3 cellular contexts compared by ENCODE assay signal in genomic region chr6:83593395-83593785, GRCh38.
TF ChIP-seq lines count a peak whose summit lies in the region.

No MANE protein-coding gene starts in this region.

TF ChIP-seq in SK-N-SH, 30 proteins besides CTCF, POLR2A, EP300 and RAD21 (continued from another document):
- TF ChIP-seq ZBTB33 (IDR thresholded peaks at IDR 0.05; ENCODE audit: borderline replicate concordance, low read depth) (no peak), GABPA (IDR thresholded peaks at IDR 0.05; ENCODE audit: low read depth) (no peak), MXI1 (IDR thresholded peaks at IDR 0.05; ENCODE audit: low read depth, low read length) (no peak), TEAD4 (IDR thresholded peaks at IDR 0.05; ENCODE audit: borderline replicate concordance, insufficient read depth) (no peak)
TF ChIP-seq in SK-N-SH: peak in this region for 0.

TF ChIP-seq in SK-N-SH treated with all-trans-retinoic acid at 6 μM for 48 hours, 23 proteins besides CTCF, POLR2A, EP300 and RAD21 (continued from another document):
- TF ChIP-seq CSRNP3 (CRISPR knock-in tag; IDR thresholded peaks at IDR 0.05) (no peak), ZNF8 (CRISPR knock-in tag; IDR thresholded peaks at IDR 0.05) (no peak), TOX (CRISPR knock-in tag; IDR thresholded peaks at IDR 0.05; ENCODE audit: borderline replicate concordance) (no peak), PPARA (CRISPR knock-in tag; IDR thresholded peaks at IDR 0.05; ENCODE audit: borderline replicate concordance) (no peak), PATZ1 (CRISPR knock-in tag; IDR thresholded peaks at IDR 0.05; ENCODE audit: borderline replicate concordance) (no peak), ESRRG (CRISPR knock-in tag; IDR thresholded peaks at IDR 0.05) (no peak), CREB5 (CRISPR knock-in tag; IDR thresholded peaks at IDR 0.05; ENCODE audit: low read depth) (no peak)

TF ChIP-seq in WTC11, 78 proteins besides CTCF, POLR2A, EP300 and RAD21 (continued from another document):
- TF ChIP-seq ZNF425 (CRISPR knock-in tag; conservative IDR thresholded peaks at IDR 0.05): no peak
- TF ChIP-seq JAZF1 (CRISPR knock-in tag; IDR thresholded peaks at IDR 0.05): no peak
- no peak for TF ChIP-seq ZNF219 (CRISPR knock-in tag; IDR thresholded peaks at IDR 0.05; ENCODE audit: borderline replicate concordance)
- no peak for TF ChIP-seq ZNF532 (CRISPR knock-in tag; IDR thresholded peaks at IDR 0.05; ENCODE audit: borderline replicate concordance)
- no peak for TF ChIP-seq ZSCAN18 (CRISPR knock-in tag; IDR thresholded peaks at IDR 0.05)
- no peak for TF ChIP-seq GTF2I (CRISPR knock-in tag; conservative IDR thresholded peaks at IDR 0.05)
- no peak for TF ChIP-seq ERG (CRISPR knock-in tag; IDR thresholded peaks at IDR 0.05)
- TF ChIP-seq ZNF317 (CRISPR knock-in tag; IDR thresholded peaks at IDR 0.05; ENCODE audit: borderline replicate concordance, low read depth): no peak
